ENCODE assay signal across 2 cellular contexts in the genomic region with DNA sequence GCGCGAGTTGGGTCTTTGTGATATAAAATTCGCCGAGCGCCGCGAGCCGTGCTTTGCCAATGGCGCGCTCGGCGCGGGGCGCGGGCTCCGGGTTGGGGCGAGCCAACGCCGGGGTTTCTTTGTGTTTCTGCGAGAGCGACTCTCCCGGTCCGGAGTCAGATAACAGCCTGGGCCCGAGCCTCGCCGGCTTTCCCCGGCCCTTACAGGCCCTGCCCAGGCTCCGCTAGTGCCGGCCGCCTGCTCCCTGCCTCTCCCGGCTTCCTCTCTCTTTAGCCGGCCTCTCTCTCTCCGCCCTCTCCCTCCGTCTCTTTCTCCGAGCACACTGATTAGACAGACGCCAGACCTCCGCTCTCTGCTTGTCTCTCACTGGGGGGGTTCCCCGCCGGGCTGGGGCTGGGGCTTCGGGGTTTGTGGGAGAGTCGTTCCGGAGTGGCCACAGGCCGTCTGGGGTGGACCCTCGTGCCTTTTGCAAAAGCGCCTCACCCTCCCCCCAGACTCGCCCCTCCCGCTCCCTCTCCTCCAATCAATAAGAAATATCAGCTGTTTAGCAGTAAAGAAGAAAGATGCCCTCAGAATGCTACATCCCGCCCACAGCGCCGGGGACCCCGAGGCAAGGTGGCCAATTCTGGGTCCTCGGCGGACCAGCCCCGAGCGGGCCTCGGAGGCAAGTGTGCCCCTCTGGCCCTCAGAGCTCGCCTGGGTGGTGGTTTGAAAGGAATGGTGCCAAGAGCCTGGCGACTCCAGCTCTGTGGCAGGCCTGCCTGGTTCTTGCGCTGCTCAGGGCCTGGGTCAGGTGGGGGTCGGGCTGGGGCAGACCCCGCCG.
TF ChIP-seq lines count a peak whose summit lies in the region.

No MANE protein-coding gene starts in this region.

TF ChIP-seq in K562, 482 proteins besides CTCF, POLR2A, EP300 and RAD21 (continues in another document):
- TF ChIP-seq TAF1 (IDR thresholded peaks at IDR 0.05; ENCODE audit: control insufficient read depth, extremely low read depth, insufficient read depth, low read length, severe bottlenecking) = peak; percentile 24
- no peak for TF ChIP-seq FOXA1 (IDR thresholded peaks at IDR 0.05; ENCODE audit: borderline replicate concordance)
- TF ChIP-seq FOXP1 (CRISPR knock-in tag; IDR thresholded peaks at IDR 0.05) = no peak
- no peak for TF ChIP-seq ELK3 (CRISPR knock-in tag; IDR thresholded peaks at IDR 0.05)
- TF ChIP-seq, protein P1, sequence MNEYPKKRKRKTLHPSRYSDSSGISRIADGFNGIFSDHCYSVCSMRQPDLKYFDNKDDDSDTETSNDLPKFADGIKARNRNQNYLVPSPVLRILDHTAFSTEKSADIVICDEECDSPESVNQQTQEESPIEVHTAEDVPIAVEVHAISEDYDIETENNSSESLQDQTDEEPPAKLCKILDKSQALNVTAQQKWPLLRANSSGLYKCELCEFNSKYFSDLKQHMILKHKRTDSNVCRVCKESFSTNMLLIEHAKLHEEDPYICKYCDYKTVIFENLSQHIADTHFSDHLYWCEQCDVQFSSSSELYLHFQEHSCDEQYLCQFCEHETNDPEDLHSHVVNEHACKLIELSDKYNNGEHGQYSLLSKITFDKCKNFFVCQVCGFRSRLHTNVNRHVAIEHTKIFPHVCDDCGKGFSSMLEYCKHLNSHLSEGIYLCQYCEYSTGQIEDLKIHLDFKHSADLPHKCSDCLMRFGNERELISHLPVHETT (CRISPR knock-in tag; conservative IDR thresholded peaks at IDR 0.05 in 1 of 2, IDR thresholded peaks at IDR 0.05 in 1 of 2) = 0 out of 4 replicates have a peak, but pooled peaks of 1 of the 2 experiments have one; percentile 20
- peak; percentile 71 for TF ChIP-seq POLR2G (IDR thresholded peaks at IDR 0.05; ENCODE audit: low read depth, low read length)
- TF ChIP-seq, protein P2, sequence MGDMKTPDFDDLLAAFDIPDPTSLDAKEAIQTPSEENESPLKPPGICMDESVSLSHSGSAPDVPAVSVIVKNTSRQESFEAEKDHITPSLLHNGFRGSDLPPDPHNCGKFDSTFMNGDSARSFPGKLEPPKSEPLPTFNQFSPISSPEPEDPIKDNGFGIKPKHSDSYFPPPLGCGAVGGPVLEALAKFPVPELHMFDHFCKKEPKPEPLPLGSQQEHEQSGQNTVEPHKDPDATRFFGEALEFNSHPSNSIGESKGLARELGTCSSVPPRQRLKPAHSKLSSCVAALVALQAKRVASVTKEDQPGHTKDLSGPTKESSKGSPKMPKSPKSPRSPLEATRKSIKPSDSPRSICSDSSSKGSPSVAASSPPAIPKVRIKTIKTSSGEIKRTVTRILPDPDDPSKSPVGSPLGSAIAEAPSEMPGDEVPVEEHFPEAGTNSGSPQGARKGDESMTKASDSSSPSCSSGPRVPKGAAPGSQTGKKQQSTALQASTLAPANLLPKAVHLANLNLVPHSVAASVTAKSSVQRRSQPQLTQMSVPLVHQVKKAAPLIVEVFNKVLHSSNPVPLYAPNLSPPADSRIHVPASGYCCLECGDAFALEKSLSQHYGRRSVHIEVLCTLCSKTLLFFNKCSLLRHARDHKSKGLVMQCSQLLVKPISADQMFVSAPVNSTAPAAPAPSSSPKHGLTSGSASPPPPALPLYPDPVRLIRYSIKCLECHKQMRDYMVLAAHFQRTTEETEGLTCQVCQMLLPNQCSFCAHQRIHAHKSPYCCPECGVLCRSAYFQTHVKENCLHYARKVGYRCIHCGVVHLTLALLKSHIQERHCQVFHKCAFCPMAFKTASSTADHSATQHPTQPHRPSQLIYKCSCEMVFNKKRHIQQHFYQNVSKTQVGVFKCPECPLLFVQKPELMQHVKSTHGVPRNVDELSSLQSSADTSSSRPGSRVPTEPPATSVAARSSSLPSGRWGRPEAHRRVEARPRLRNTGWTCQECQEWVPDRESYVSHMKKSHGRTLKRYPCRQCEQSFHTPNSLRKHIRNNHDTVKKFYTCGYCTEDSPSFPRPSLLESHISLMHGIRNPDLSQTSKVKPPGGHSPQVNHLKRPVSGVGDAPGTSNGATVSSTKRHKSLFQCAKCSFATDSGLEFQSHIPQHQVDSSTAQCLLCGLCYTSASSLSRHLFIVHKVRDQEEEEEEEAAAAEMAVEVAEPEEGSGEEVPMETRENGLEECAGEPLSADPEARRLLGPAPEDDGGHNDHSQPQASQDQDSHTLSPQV (IDR thresholded peaks at IDR 0.05) = no peak
- no peak for TF ChIP-seq C11orf30 (IDR thresholded peaks at IDR 0.05; ENCODE audit: low read depth)
- TF ChIP-seq, protein P3, sequence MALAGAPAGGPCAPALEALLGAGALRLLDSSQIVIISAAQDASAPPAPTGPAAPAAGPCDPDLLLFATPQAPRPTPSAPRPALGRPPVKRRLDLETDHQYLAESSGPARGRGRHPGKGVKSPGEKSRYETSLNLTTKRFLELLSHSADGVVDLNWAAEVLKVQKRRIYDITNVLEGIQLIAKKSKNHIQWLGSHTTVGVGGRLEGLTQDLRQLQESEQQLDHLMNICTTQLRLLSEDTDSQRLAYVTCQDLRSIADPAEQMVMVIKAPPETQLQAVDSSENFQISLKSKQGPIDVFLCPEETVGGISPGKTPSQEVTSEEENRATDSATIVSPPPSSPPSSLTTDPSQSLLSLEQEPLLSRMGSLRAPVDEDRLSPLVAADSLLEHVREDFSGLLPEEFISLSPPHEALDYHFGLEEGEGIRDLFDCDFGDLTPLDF (CRISPR knock-in tag; IDR thresholded peaks at IDR 0.05) = no peak
- peak; percentile 32; the same call in 1 of the 2 replicates for TF ChIP-seq PHF8 (IDR thresholded peaks at IDR 0.05; ENCODE audit: borderline replicate concordance, low read length)
- TF ChIP-seq FOXJ2 (tag; IDR thresholded peaks at IDR 0.05) = no peak
- no peak for TF ChIP-seq HOMEZ (CRISPR knock-in tag; IDR thresholded peaks at IDR 0.05)
- no peak for TF ChIP-seq ZNF347 (CRISPR knock-in tag; IDR thresholded peaks at IDR 0.05; ENCODE audit: low read depth)
- 0 out of 2 replicates have a peak, but pooled peaks have one; percentile 1 for TF ChIP-seq ZNF644 (tag; IDR thresholded peaks at IDR 0.05; ENCODE audit: low read depth)

TF ChIP-seq in GM12891, 5 proteins besides CTCF, POLR2A, EP300 and RAD21:
- TF ChIP-seq SPI1 (IDR thresholded peaks at IDR 0.05; ENCODE audit: low read depth, low read length) (no peak), POU2F2 (IDR thresholded peaks at IDR 0.05; ENCODE audit: low read depth, low read length) (no peak), POLR2AphosphoS5 (IDR thresholded peaks at IDR 0.05; ENCODE audit: low read depth, low read length) (no peak), TAF1 (IDR thresholded peaks at IDR 0.05; ENCODE audit: low read depth, low read length) (no peak), PAX5 (IDR thresholded peaks at IDR 0.05; ENCODE audit: insufficient read depth, low read length, severe bottlenecking) (no peak)
